Comparison of ENCODE assay signal across 31 cellular contexts in genomic region chr2:102340778-102341177, GRCh38.
"Had no signal": no experiment of that assay in that cellular context is flagged by ENCODE, and none has a peak within 500 bp of the region (broad histone marks: within the 10 kb centered on the region; RNA-seq: fewer than 3 reads in every experiment).

No MANE protein-coding gene starts in this region.

- H3K4me3 Mint-ChIP-seq: activated CD4-positive, alpha-beta T cell treated with anti-CD3 and anti-CD28 coated beads, Interleukin-2, amount 10 ng/mL, durations not matched to agents 24 days and 14 days; activated CD8-positive, alpha-beta T cell treated with anti-CD3 and anti-CD28 coated beads for 36 hours; activated naive CD8-positive, alpha-beta T cell treated with anti-CD3 and anti-CD28 coated beads for 36 hours; activated T-cell treated with anti-CD3 and anti-CD28 coated beads, Interleukin-2, amount 50 U/mL, for 72 hours; activated T-helper 17 cell treated with anti-CD3 and anti-CD28 coated beads, Interleukin-2, amount 50 U/mL, for 72 hours; central memory CD8-positive, alpha-beta T cell; T-helper 1 cell treated with Interleukin-12 subunit alpha and Interleukin-12 subunit beta and Interleukin-4 antibody, amounts not matched to agents 30 μg/mL and 1 μg/mL, for 36 hours; T-helper 2 cell treated with Interferon-gamma antibody and Interleukin-4, amounts not matched to agents 5 μg/mL and 100 μg/mL, for 36 hours had no signal

- DNase-seq: activated CD4-positive, alpha-beta T cell treated with anti-CD3 and anti-CD28 coated beads, Interleukin-2, amount 50 U/mL, for 4 hours; activated CD8-positive, alpha-beta T cell treated with anti-CD3 and anti-CD28 coated beads for 36 hours; activated effector memory CD4-positive, alpha-beta T cell treated with anti-CD3 and anti-CD28 coated beads, Interleukin-2, amount 50 U/mL, for 16 hours; activated naive CD4-positive, alpha-beta T cell; activated naive CD4-positive, alpha-beta T cell treated with anti-CD3 and anti-CD28 coated beads, Interleukin-2, amount 50 U/mL, for 16 hours; activated naive CD8-positive, alpha-beta T cell treated with anti-CD3 and anti-CD28 coated beads for 36 hours; activated T-cell treated with anti-CD3 and anti-CD28 coated beads, Interleukin-2, amount 50 U/mL, for 1 hour; activated T-cell treated with anti-CD3 and anti-CD28 coated beads, Interleukin-2, amount 50 U/mL, for 72 hours; amygdala; Kasumi-1; KG1; MG63; NCI-H1105; NCI-H1417 treated with DMSO at 0.1 percent for 48 hours; NCI-H1694; NCI-H1930; NCI-H2081 treated with DMSO at 0.1 percent for 48 hours; NCI-H345; NCI-H524 treated with DMSO at 0.1 percent for 48 hours; NK-92 treated with Interleukin-12 subunit alpha and Interleukin-12 subunit beta, amount 100 ng/mL, for 24 hours; PC-9; SIG-M5 had no signal

- H3K27ac Mint-ChIP-seq: activated CD4-positive, alpha-beta T cell treated with anti-CD3 and anti-CD28 coated beads, Interleukin-2, amount 10 ng/mL, durations not matched to agents 24 days and 14 days; activated CD8-positive, alpha-beta T cell treated with anti-CD3 and anti-CD28 coated beads for 36 hours; activated naive CD8-positive, alpha-beta T cell treated with anti-CD3 and anti-CD28 coated beads for 36 hours; activated T-cell treated with anti-CD3 and anti-CD28 coated beads, Interleukin-2, amount 50 U/mL, for 72 hours; activated T-helper 17 cell treated with anti-CD3 and anti-CD28 coated beads, Interleukin-2, amount 50 U/mL, for 72 hours; T-helper 1 cell treated with Interleukin-12 subunit alpha and Interleukin-12 subunit beta and Interleukin-4 antibody, amounts not matched to agents 30 μg/mL and 1 μg/mL, for 36 hours; T-helper 2 cell treated with Interferon-gamma antibody and Interleukin-4, amounts not matched to agents 5 μg/mL and 100 μg/mL, for 36 hours had no signal

- H3K4me3 ChIP-seq: ascending aorta, cardiac muscle cell, MG63, PC-9 had no signal

- H3K9me3 Mint-ChIP-seq: activated CD4-positive, alpha-beta T cell treated with anti-CD3 and anti-CD28 coated beads, Interleukin-2, amount 10 ng/mL, durations not matched to agents 24 days and 14 days; activated CD8-positive, alpha-beta T cell treated with anti-CD3 and anti-CD28 coated beads for 36 hours; activated naive CD8-positive, alpha-beta T cell treated with anti-CD3 and anti-CD28 coated beads for 36 hours; activated T-cell treated with anti-CD3 and anti-CD28 coated beads, Interleukin-2, amount 50 U/mL, for 72 hours; activated T-helper 17 cell treated with anti-CD3 and anti-CD28 coated beads, Interleukin-2, amount 50 U/mL, for 72 hours; central memory CD8-positive, alpha-beta T cell; T-helper 1 cell treated with Interleukin-12 subunit alpha and Interleukin-12 subunit beta and Interleukin-4 antibody, amounts not matched to agents 30 μg/mL and 1 μg/mL, for 36 hours; T-helper 2 cell treated with Interferon-gamma antibody and Interleukin-4, amounts not matched to agents 5 μg/mL and 100 μg/mL, for 36 hours had no signal

- H3K36me3 Mint-ChIP-seq: activated naive CD8-positive, alpha-beta T cell treated with anti-CD3 and anti-CD28 coated beads for 36 hours had no signal

- H3K4me1 Mint-ChIP-seq: activated T-helper 17 cell treated with anti-CD3 and anti-CD28 coated beads, Interleukin-2, amount 50 U/mL, for 72 hours; central memory CD8-positive, alpha-beta T cell had no signal

- H3K27me3 Mint-ChIP-seq: activated CD4-positive, alpha-beta T cell treated with anti-CD3 and anti-CD28 coated beads, Interleukin-2, amount 10 ng/mL, durations not matched to agents 24 days and 14 days; activated CD8-positive, alpha-beta T cell treated with anti-CD3 and anti-CD28 coated beads for 36 hours; activated naive CD8-positive, alpha-beta T cell treated with anti-CD3 and anti-CD28 coated beads for 36 hours; activated T-helper 17 cell treated with anti-CD3 and anti-CD28 coated beads, Interleukin-2, amount 50 U/mL, for 72 hours; central memory CD8-positive, alpha-beta T cell had no signal

- ATAC-seq: activated CD8-positive, alpha-beta T cell treated with anti-CD3 and anti-CD28 coated beads for 36 hours; activated T-cell treated with anti-CD3 and anti-CD28 coated beads, Interleukin-2, amount 50 U/mL, for 72 hours; activated T-helper 17 cell treated with anti-CD3 and anti-CD28 coated beads, Interleukin-2, amount 50 U/mL, for 72 hours; Right ventricle myocardium inferior; SK-N-SH treated with all-trans-retinoic acid at 6 μM for 48 hours had no signal
